10 cellular contexts compared by ENCODE assay signal in the genomic region with DNA sequence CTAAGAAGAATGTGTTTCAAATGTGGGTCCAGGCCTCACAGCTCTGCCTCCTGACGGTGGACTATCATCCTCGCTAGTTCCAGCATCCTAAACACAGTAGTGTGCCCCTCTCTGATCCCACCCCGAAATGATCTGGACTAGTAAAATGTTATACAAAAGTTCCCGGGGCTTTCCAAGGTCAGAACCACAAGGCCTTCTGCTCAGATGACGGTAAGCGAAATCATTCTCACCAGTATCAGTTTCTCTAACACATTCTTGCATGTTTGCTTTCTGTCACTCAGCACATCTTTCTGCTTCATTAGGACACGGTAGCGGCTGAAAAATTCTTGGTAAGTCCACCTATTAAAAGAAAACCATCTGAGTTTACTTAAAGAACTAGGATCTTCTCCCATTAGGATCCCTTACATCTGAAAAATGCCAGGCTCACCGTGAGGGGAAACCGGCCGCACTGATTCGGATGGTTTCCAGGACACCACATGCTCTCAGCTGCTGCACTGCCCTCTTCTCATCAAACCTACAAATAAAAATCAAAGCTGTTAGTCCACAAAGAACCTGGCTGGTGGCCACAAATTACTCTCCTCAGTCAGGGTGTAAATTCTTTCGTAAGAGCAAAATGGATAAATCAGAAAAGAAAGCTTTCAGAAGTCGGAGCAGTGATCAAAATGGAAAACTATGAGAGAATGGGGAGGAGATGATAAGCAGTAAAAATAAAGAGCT.
A peak's percentile ranks its signal among the peaks of the same experiment; 100 is the strongest.
DNase-seq lines count a peak whose midpoint lies in the region; ATAC-seq and TF ChIP-seq lines count a peak whose summit lies in the region.
"Had no signal": no experiment of that assay in that cellular context is flagged by ENCODE, and none has a peak within 500 bp of the region (broad histone marks: within the 10 kb centered on the region; RNA-seq: fewer than 3 reads in every experiment).

No MANE protein-coding gene starts in this region.

- DNase-seq in activated CD4-positive, alpha-beta T cell treated with anti-CD3 and anti-CD28 coated beads, Interleukin-2, amount 10 ng/mL, durations not matched to agents 24 days and 14 days: no peak
- no peak for DNase-seq in activated CD4-positive, alpha-beta T cell treated with anti-CD3 and anti-CD28 coated beads, Interleukin-2, amount 50 U/mL, for 4 hours
- no peak for DNase-seq in NCI-H1436 treated with DMSO at 0.1 percent for 48 hours (lab: John Stamatoyannopoulos, UW)
- DNase-seq in NCI-H1048 (lab: John Stamatoyannopoulos, UW): no peak
- DNase-seq in T-helper 2 cell treated with Interferon-gamma antibody and Interleukin-4, amounts not matched to agents 5 μg/mL and 100 μg/mL, for 36 hours (ENCODE audit: low spot score): no peak
- DNase-seq: amygdala had no signal

- peak overlapping the region; percentile 57 for H3K4me2 ChIP-seq in parathyroid adenoma (ENCODE audit: low read length)
- H3K4me2 ChIP-seq: A549 had no signal

- peaks cover 20% of the 10 kb centered on the region for H3K4me1 Mint-ChIP-seq in activated CD4-positive, alpha-beta T cell treated with anti-CD3 and anti-CD28 coated beads, Interleukin-2, amount 10 ng/mL, durations not matched to agents 24 days and 14 days
- H3K4me1 Mint-ChIP-seq in T-helper 2 cell treated with Interferon-gamma antibody and Interleukin-4, amounts not matched to agents 5 μg/mL and 100 μg/mL, for 36 hours (ENCODE audit: low read depth): peaks cover 1% of the 10 kb centered on the region

- H2AFZ ChIP-seq in parathyroid adenoma: peak overlapping the region; percentile 34

- ATAC-seq in GM21447 (IDR thresholded peaks at IDR 0.05; ENCODE audit: unreplicated experiment): peak; percentile 64
- ATAC-seq in HG03342 (IDR thresholded peaks at IDR 0.05; ENCODE audit: unreplicated experiment): peak; percentile 70
- ATAC-seq: A549 had no signal

- no peak overlapping the region for H3K9ac ChIP-seq in parathyroid adenoma

- H3K36me3 Mint-ChIP-seq in activated CD4-positive, alpha-beta T cell treated with anti-CD3 and anti-CD28 coated beads, Interleukin-2, amount 10 ng/mL, durations not matched to agents 24 days and 14 days (ENCODE audit: low read depth): peaks cover 59% of the 10 kb centered on the region
- peaks cover 56% of the 10 kb centered on the region for H3K36me3 Mint-ChIP-seq in T-helper 2 cell treated with Interferon-gamma antibody and Interleukin-4, amounts not matched to agents 5 μg/mL and 100 μg/mL, for 36 hours (ENCODE audit: low read depth)

- no peaks in the 10 kb centered on the region for H3K9me3 ChIP-seq in parathyroid adenoma (ENCODE audit: control insufficient read depth, low read length)
- H3K9me3 ChIP-seq: A549 had no signal

- peak overlapping the region; percentile 4 for H3K27ac Mint-ChIP-seq in activated CD4-positive, alpha-beta T cell treated with anti-CD3 and anti-CD28 coated beads, Interleukin-2, amount 10 ng/mL, durations not matched to agents 24 days and 14 days
- no peak overlapping the region for H3K27ac Mint-ChIP-seq in T-helper 2 cell treated with Interferon-gamma antibody and Interleukin-4, amounts not matched to agents 5 μg/mL and 100 μg/mL, for 36 hours

- H3K27ac ChIP-seq in parathyroid adenoma: peak overlapping the region; percentile 83
- H3K27ac ChIP-seq: A549 had no signal

- H3K27me3 Mint-ChIP-seq in activated CD4-positive, alpha-beta T cell treated with anti-CD3 and anti-CD28 coated beads, Interleukin-2, amount 10 ng/mL, durations not matched to agents 24 days and 14 days: no peaks in the 10 kb centered on the region
- no peaks in the 10 kb centered on the region for H3K27me3 Mint-ChIP-seq in T-helper 2 cell treated with Interferon-gamma antibody and Interleukin-4, amounts not matched to agents 5 μg/mL and 100 μg/mL, for 36 hours (ENCODE audit: low read depth)

- TF ChIP-seq CTCF in parathyroid adenoma (IDR thresholded peaks at IDR 0.05): no peak

- no peaks in the 10 kb centered on the region for H3K79me2 ChIP-seq in parathyroid adenoma

- H3K4me3 Mint-ChIP-seq in activated CD4-positive, alpha-beta T cell treated with anti-CD3 and anti-CD28 coated beads, Interleukin-2, amount 10 ng/mL, durations not matched to agents 24 days and 14 days: no peak overlapping the region
- H3K4me3 Mint-ChIP-seq in T-helper 2 cell treated with Interferon-gamma antibody and Interleukin-4, amounts not matched to agents 5 μg/mL and 100 μg/mL, for 36 hours: no peak overlapping the region

- no peaks in the 10 kb centered on the region for H3K27me3 ChIP-seq in parathyroid adenoma (ENCODE audit: control insufficient read depth, insufficient read depth, low read length)

- H3K36me3 ChIP-seq in parathyroid adenoma (ENCODE audit: control insufficient read depth, insufficient read depth, low read length): no peaks in the 10 kb centered on the region

- peaks cover 5% of the 10 kb centered on the region for H3K4me1 ChIP-seq in parathyroid adenoma
- H3K4me1 ChIP-seq: A549 had no signal

- H3K9me3 Mint-ChIP-seq in activated CD4-positive, alpha-beta T cell treated with anti-CD3 and anti-CD28 coated beads, Interleukin-2, amount 10 ng/mL, durations not matched to agents 24 days and 14 days: no peaks in the 10 kb centered on the region
- no peaks in the 10 kb centered on the region for H3K9me3 Mint-ChIP-seq in T-helper 2 cell treated with Interferon-gamma antibody and Interleukin-4, amounts not matched to agents 5 μg/mL and 100 μg/mL, for 36 hours

- intact Hi-C loops in activated CD4-positive, alpha-beta T cell treated with anti-CD3 and anti-CD28 coated beads, Interleukin-2, amount 10 ng/mL, durations not matched to agents 24 days and 14 days (cut with micrococcal nuclease): loop anchor here (5.0 kb wide), 1 partner anchor 178 kb away; no protein-coding TSS in a partner anchor

- H3K4me3 ChIP-seq in parathyroid adenoma (ENCODE audit: low read depth, low read length): peak overlapping the region; percentile 22
- H3K4me3 ChIP-seq: A549 had no signal
